26 cellular contexts compared by ENCODE assay signal in genomic region chr9:2934883-2935282, GRCh38.
"Had no signal": no experiment of that assay in that cellular context is flagged by ENCODE, and none has a peak within 500 bp of the region (broad histone marks: within the 10 kb centered on the region; RNA-seq: fewer than 3 reads in every experiment).

No MANE protein-coding gene starts in this region.

- H3K36me3 Mint-ChIP-seq: activated CD8-positive, alpha-beta memory T cell treated with anti-CD3 and anti-CD28 coated beads, Interleukin-2, amount 10 ng/mL, durations not matched to agents 7 days and 5 days; activated naive CD4-positive, alpha-beta T cell treated with anti-CD3 and anti-CD28 coated beads, Interleukin-2, amount 50 U/mL, for 72 hours had no signal

- H3K27ac Mint-ChIP-seq: activated B cell treated with CpG ODN at 0.5 μM for 24 hours; activated CD4-positive, alpha-beta T cell treated with anti-CD3 and anti-CD28 coated beads, Interleukin-2, amount 10 ng/mL, durations not matched to agents 24 days and 14 days; activated CD8-positive, alpha-beta memory T cell treated with anti-CD3 and anti-CD28 coated beads, Interleukin-2, amount 10 ng/mL, durations not matched to agents 7 days and 5 days; activated naive CD4-positive, alpha-beta T cell treated with anti-CD3 and anti-CD28 coated beads, Interleukin-2, amount 50 U/mL, for 72 hours; activated T-cell treated with anti-CD3 and anti-CD28 coated beads, Interleukin-2, amount 50 U/mL, for 24 hours; activated T-helper 1 cell treated with anti-CD3 and anti-CD28 coated beads, Interleukin-12 subunit alpha, Interleukin-12 subunit beta, Interleukin-2, Interleukin-4 antibody, amounts not matched to agents 30 ng/mL and 10 ng/mL and 1 ng/mL, durations not matched to agents 14 hours and 24 hours and 36 hours; T-helper 17 cell had no signal

- H3K4me1 Mint-ChIP-seq: activated B cell treated with CpG ODN at 0.5 μM for 24 hours; activated CD4-positive, alpha-beta T cell treated with anti-CD3 and anti-CD28 coated beads, Interleukin-2, amount 10 ng/mL, durations not matched to agents 24 days and 14 days; activated CD8-positive, alpha-beta memory T cell treated with anti-CD3 and anti-CD28 coated beads, Interleukin-2, amount 10 ng/mL, durations not matched to agents 7 days and 5 days; T-helper 17 cell had no signal

- H2AFZ ChIP-seq: PC-9 had no signal

- H3K36me3 ChIP-seq: brain microvascular endothelial cell, cardiac muscle cell had no signal

- DNase-seq: activated B cell treated with CpG ODN at 0.5 μM for 24 hours; activated CD4-positive, alpha-beta T cell treated with anti-CD3 and anti-CD28 coated beads for 1 hour; activated CD4-positive, alpha-beta T cell treated with anti-CD3 and anti-CD28 coated beads, Interleukin-2, amount 10 ng/mL, durations not matched to agents 24 days and 14 days; activated CD4-positive, alpha-beta T cell treated with anti-CD3 and anti-CD28 coated beads, Interleukin-2, amount 50 U/mL, for 48 hours; activated CD8-positive, alpha-beta memory T cell treated with anti-CD3 and anti-CD28 coated beads, Interleukin-2, amount 10 ng/mL, durations not matched to agents 7 days and 5 days; activated effector memory CD4-positive, alpha-beta T cell treated with Interleukin-2 at 50 U/mL for 16 hours; activated naive CD4-positive, alpha-beta T cell treated with Interleukin-2 at 50 U/mL for 16 hours; activated T-cell treated with anti-CD3 and anti-CD28 coated beads, Interleukin-2, amount 50 U/mL, for 24 hours; amygdala; brain microvascular endothelial cell; Karpas-422; MM.1S; NCI-H1105; NCI-H1436; NCI-H1694 treated with DMSO at 0.1 percent for 48 hours; NCI-H2029 treated with DMSO at 0.1 percent for 48 hours; NCI-H345; NCI-H510A; NCI-H526 treated with DMSO at 0.1 percent for 48 hours; PC-9; SIG-M5; T-helper 17 cell; T-helper 9 cell had no signal

- H3K9me3 Mint-ChIP-seq: activated B cell treated with CpG ODN at 0.5 μM for 24 hours; activated CD4-positive, alpha-beta T cell treated with anti-CD3 and anti-CD28 coated beads, Interleukin-2, amount 10 ng/mL, durations not matched to agents 24 days and 14 days; activated naive CD4-positive, alpha-beta T cell treated with anti-CD3 and anti-CD28 coated beads, Interleukin-2, amount 50 U/mL, for 72 hours; activated T-cell treated with anti-CD3 and anti-CD28 coated beads, Interleukin-2, amount 50 U/mL, for 24 hours; activated T-helper 1 cell treated with anti-CD3 and anti-CD28 coated beads, Interleukin-12 subunit alpha, Interleukin-12 subunit beta, Interleukin-2, Interleukin-4 antibody, amounts not matched to agents 30 ng/mL and 10 ng/mL and 1 ng/mL, durations not matched to agents 14 hours and 24 hours and 36 hours had no signal

- H3K27me3 ChIP-seq: brain microvascular endothelial cell, cardiac muscle cell had no signal

- H3K27ac ChIP-seq: brain microvascular endothelial cell, cardiac muscle cell, PC-9 had no signal

- H3K27me3 Mint-ChIP-seq: activated B cell treated with CpG ODN at 0.5 μM for 24 hours; activated CD4-positive, alpha-beta T cell treated with anti-CD3 and anti-CD28 coated beads, Interleukin-2, amount 10 ng/mL, durations not matched to agents 24 days and 14 days; activated T-cell treated with anti-CD3 and anti-CD28 coated beads, Interleukin-2, amount 50 U/mL, for 24 hours had no signal

- H3K4me3 ChIP-seq: cardiac muscle cell, PC-9 had no signal

- H3K4me2 ChIP-seq: PC-9 had no signal

- ATAC-seq: activated CD8-positive, alpha-beta memory T cell treated with anti-CD3 and anti-CD28 coated beads, Interleukin-2, amount 10 ng/mL, durations not matched to agents 7 days and 5 days; activated naive CD4-positive, alpha-beta T cell treated with anti-CD3 and anti-CD28 coated beads, Interleukin-2, amount 50 U/mL, for 72 hours; T-helper 17 cell had no signal

- H3K4me3 Mint-ChIP-seq: activated B cell treated with CpG ODN at 0.5 μM for 24 hours; activated CD4-positive, alpha-beta T cell treated with anti-CD3 and anti-CD28 coated beads, Interleukin-2, amount 10 ng/mL, durations not matched to agents 24 days and 14 days; activated CD8-positive, alpha-beta memory T cell treated with anti-CD3 and anti-CD28 coated beads, Interleukin-2, amount 10 ng/mL, durations not matched to agents 7 days and 5 days; activated T-cell treated with anti-CD3 and anti-CD28 coated beads, Interleukin-2, amount 50 U/mL, for 24 hours; activated T-helper 1 cell treated with anti-CD3 and anti-CD28 coated beads, Interleukin-12 subunit alpha, Interleukin-12 subunit beta, Interleukin-2, Interleukin-4 antibody, amounts not matched to agents 30 ng/mL and 10 ng/mL and 1 ng/mL, durations not matched to agents 14 hours and 24 hours and 36 hours; T-helper 17 cell had no signal
